20 cellular contexts compared by ENCODE assay signal in the genomic region with DNA sequence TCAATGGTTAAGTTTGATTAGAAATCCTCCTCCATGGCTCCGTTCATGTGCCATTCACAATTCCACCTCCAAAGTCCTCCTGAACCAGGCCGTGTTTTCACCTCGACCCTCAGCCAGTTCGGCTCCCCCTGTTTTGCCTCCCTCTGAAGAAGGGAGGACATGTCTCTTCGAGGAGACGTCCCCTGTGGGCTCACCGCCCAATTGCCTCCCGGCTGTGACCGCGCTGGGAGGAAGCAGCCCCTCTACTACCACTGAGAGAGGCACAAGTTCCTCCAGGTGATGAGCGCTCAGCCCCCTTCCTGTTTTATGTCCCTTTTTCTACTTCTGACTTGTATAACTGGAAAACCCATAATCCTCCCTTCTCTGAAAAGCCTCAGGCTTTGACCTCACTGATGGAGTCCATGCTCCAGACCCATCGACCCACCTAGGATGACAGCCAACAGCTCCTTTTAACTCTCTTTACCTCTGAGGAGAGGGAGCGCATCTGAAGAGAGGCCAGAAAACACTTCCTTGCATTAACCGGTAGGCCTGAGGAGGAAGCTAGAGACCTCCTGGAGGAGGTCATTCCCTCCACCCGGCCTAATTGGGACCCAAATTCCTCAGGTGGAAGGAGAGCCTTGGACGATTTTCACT. TPM values are rescaled to one million over a fixed set of nuclear protein-coding genes. Genes with fewer than 3 reads are reported as not detected.
DNase-seq lines count a peak whose midpoint lies in the region; ATAC-seq and TF ChIP-seq lines count a peak whose summit lies in the region.
"Had no signal": no experiment of that assay in that cellular context is flagged by ENCODE, and none has a peak within 500 bp of the region (broad histone marks: within the 10 kb centered on the region; RNA-seq: fewer than 3 reads in every experiment).

No MANE protein-coding gene starts in this region.

- CTCF ChIA-PET in activated CD8-positive, alpha-beta T cell treated with anti-CD3 and anti-CD28 coated beads for 36 hours (lab: Charles Lee): no interaction called here

- DNase-seq in ELF-1 (ENCODE audit: low read depth, low spot score): peak; percentile 85
- peak; percentile 21 for DNase-seq in MV-4-11 (lab: John Stamatoyannopoulos, UW)
- DNase-seq in mesenchymal stem cell: no peak
- no peak for DNase-seq in sigmoid colon
- DNase-seq in activated CD8-positive, alpha-beta T cell treated with anti-CD3 and anti-CD28 coated beads for 36 hours: no peak
- no peak for DNase-seq in SJCRH30
- no peak for DNase-seq in NCI-H510A treated with DMSO at 0.1 percent for 48 hours (lab: John Stamatoyannopoulos, UW)
- DNase-seq: activated CD4-positive, alpha-beta T cell treated with anti-CD3 and anti-CD28 coated beads, Interleukin-2, amount 10 ng/mL, durations not matched to agents 24 days and 14 days; brain microvascular endothelial cell; CD4-positive, alpha-beta T cell; GOT3; natural killer cell; NCI-H187 treated with DMSO at 0.1 percent for 48 hours; PC-3; psoas muscle; stimulated activated CD4-positive, alpha-beta T cell treated with anti-CD3 and anti-CD28 coated beads, Interleukin-12 subunit alpha, Interleukin-12 subunit beta, amount 100 ng/mL, for 4 hours; stimulated activated CD8-positive, alpha-beta memory T cell treated with anti-CD3 and anti-CD28 coated beads, Interleukin-4, amount 100 ng/mL, for 48 hours; substantia nigra had no signal

- H3K23ac ChIP-seq in mesenchymal stem cell (ENCODE audit: low read length in 2 of 2): no peak overlapping the region

- H3K36me3 ChIP-seq in mesenchymal stem cell (ENCODE audit: control insufficient read depth in 1 of 2, insufficient read depth in 2 of 2, low read depth in 1 of 2, low read length in 2 of 2) (peaks cover 0 to 4% of the 10 kb centered on the region in 2 experiments), sigmoid colon (no peaks in the 10 kb centered on the region), SJCRH30 (no peaks in the 10 kb centered on the region)
- H3K36me3 ChIP-seq: brain microvascular endothelial cell had no signal

- H4K8ac ChIP-seq in mesenchymal stem cell (ENCODE audit: low read length): peak overlapping the region; percentile 71

- H3K27ac Mint-ChIP-seq in activated CD8-positive, alpha-beta T cell treated with anti-CD3 and anti-CD28 coated beads for 36 hours: no peak overlapping the region
- H3K27ac Mint-ChIP-seq: activated CD4-positive, alpha-beta T cell treated with anti-CD3 and anti-CD28 coated beads, Interleukin-2, amount 10 ng/mL, durations not matched to agents 24 days and 14 days; CD4-positive, alpha-beta T cell; natural killer cell had no signal

- H3K14ac ChIP-seq in mesenchymal stem cell (ENCODE audit: low read length in 2 of 2): peak overlapping the region in 1 of 2 experiments; percentile 49

- peaks cover under 1% of the 10 kb centered on the region for H3K9me3 Mint-ChIP-seq in activated CD8-positive, alpha-beta T cell treated with anti-CD3 and anti-CD28 coated beads for 36 hours
- H3K9me3 Mint-ChIP-seq: CD4-positive, alpha-beta T cell; natural killer cell had no signal

- H3K4ac ChIP-seq in mesenchymal stem cell (ENCODE audit: low read depth in 1 of 2, low read length in 2 of 2): peak overlapping the region; percentile 79 to 82

- H3K18ac ChIP-seq in mesenchymal stem cell (ENCODE audit: low read depth in 1 of 2, low read length in 2 of 2): peak overlapping the region; percentile 31 to 72

- peaks cover 2% of the 10 kb centered on the region for H3K36me3 Mint-ChIP-seq in activated CD8-positive, alpha-beta T cell treated with anti-CD3 and anti-CD28 coated beads for 36 hours (ENCODE audit: low read depth)
- H3K36me3 Mint-ChIP-seq: natural killer cell had no signal

- no peak overlapping the region for H2BK5ac ChIP-seq in mesenchymal stem cell (ENCODE audit: low read depth, low read length, poor library complexity, severe bottlenecking)

- no peak for TF ChIP-seq CTCF in sigmoid colon (IDR thresholded peaks at IDR 0.05)
- TF ChIP-seq CTCF in activated CD8-positive, alpha-beta T cell treated with anti-CD3 and anti-CD28 coated beads for 36 hours (IDR thresholded peaks at IDR 0.05): no peak

- TF ChIP-seq POLR2A in sigmoid colon (IDR thresholded peaks at IDR 0.05): no peak

- ATAC-seq in HG03432 (IDR thresholded peaks at IDR 0.05; ENCODE audit: unreplicated experiment): no peak
- ATAC-seq in activated CD8-positive, alpha-beta T cell treated with anti-CD3 and anti-CD28 coated beads for 36 hours: no peak
- ATAC-seq: natural killer cell, PC-3 had no signal

- H3K27me3 Mint-ChIP-seq in activated CD8-positive, alpha-beta T cell treated with anti-CD3 and anti-CD28 coated beads for 36 hours: no peaks in the 10 kb centered on the region
- H3K27me3 Mint-ChIP-seq: activated CD4-positive, alpha-beta T cell treated with anti-CD3 and anti-CD28 coated beads, Interleukin-2, amount 10 ng/mL, durations not matched to agents 24 days and 14 days; CD4-positive, alpha-beta T cell had no signal

- H3K4me3 ChIP-seq in mesenchymal stem cell (ENCODE audit: insufficient read depth in 1 of 2, low read depth in 1 of 2, low read length in 2 of 2): no peak overlapping the region
- H3K4me3 ChIP-seq in sigmoid colon: no peak overlapping the region
- H3K4me3 ChIP-seq in SJCRH30: no peak overlapping the region
- H3K4me3 ChIP-seq: coronary artery, psoas muscle had no signal

- no peak overlapping the region for H3K4me2 ChIP-seq in mesenchymal stem cell (ENCODE audit: low read length, poor library complexity, severe bottlenecking)

- H3K9me3 ChIP-seq in mesenchymal stem cell (ENCODE audit: control insufficient read depth, low read length) (no peaks in the 10 kb centered on the region), sigmoid colon (no peaks in the 10 kb centered on the region), SJCRH30 (replicated peaks) (no peaks in the 10 kb centered on the region)
- H3K9me3 ChIP-seq: psoas muscle had no signal

- H3K4me1 Mint-ChIP-seq in activated CD8-positive, alpha-beta T cell treated with anti-CD3 and anti-CD28 coated beads for 36 hours (ENCODE audit: low read depth): peaks cover 9% of the 10 kb centered on the region

- no peak overlapping the region for H3K9ac ChIP-seq in mesenchymal stem cell (ENCODE audit: low read length)

- no peak for TF ChIP-seq EP300 in sigmoid colon (IDR thresholded peaks at IDR 0.05)

- no peak overlapping the region for H3K4me3 Mint-ChIP-seq in activated CD8-positive, alpha-beta T cell treated with anti-CD3 and anti-CD28 coated beads for 36 hours
- H3K4me3 Mint-ChIP-seq: activated CD4-positive, alpha-beta T cell treated with anti-CD3 and anti-CD28 coated beads, Interleukin-2, amount 10 ng/mL, durations not matched to agents 24 days and 14 days; CD4-positive, alpha-beta T cell; natural killer cell had no signal

- H3K79me1 ChIP-seq in mesenchymal stem cell (replicated peaks; ENCODE audit: low read length, poor library complexity, severe bottlenecking): peaks cover 16% of the 10 kb centered on the region

- H2AK5ac ChIP-seq in mesenchymal stem cell (ENCODE audit: low read length, severe bottlenecking): no peak overlapping the region

- H3K27ac ChIP-seq in mesenchymal stem cell (ENCODE audit: low read length, poor library complexity, severe bottlenecking) (no peak overlapping the region), sigmoid colon (peak overlapping the region in 3 of 4 donors; percentile 73 to 90 (median 84)), SJCRH30 (no peak overlapping the region)
- H3K27ac ChIP-seq: brain microvascular endothelial cell, psoas muscle had no signal

- peak overlapping the region; percentile 81 for H4K91ac ChIP-seq in mesenchymal stem cell (ENCODE audit: low read length)

- H2BK15ac ChIP-seq in mesenchymal stem cell (ENCODE audit: low read depth, poor library complexity, severe bottlenecking): no peak overlapping the region

- H2BK120ac ChIP-seq in mesenchymal stem cell (ENCODE audit: low read depth, low read length): no peak overlapping the region

- intact Hi-C loops in sigmoid colon (cut with DNase I): loop anchor here (2.0 to 10.0 kb wide), 2 partner anchors 73 to 563 kb away; no protein-coding TSS in a partner anchor
- intact Hi-C loops in activated CD8-positive, alpha-beta T cell treated with anti-CD3 and anti-CD28 coated beads for 36 hours (cut with micrococcal nuclease): no loop called here

- H3K27me3 ChIP-seq in mesenchymal stem cell (ENCODE audit: control insufficient read depth in 1 of 2, insufficient read depth in 1 of 2, low read length in 2 of 2) (no peaks in the 10 kb centered on the region), sigmoid colon (no peaks in the 10 kb centered on the region), SJCRH30 (no peaks in the 10 kb centered on the region)
- H3K27me3 ChIP-seq: brain microvascular endothelial cell had no signal

- H2AFZ ChIP-seq in mesenchymal stem cell (ENCODE audit: low read depth, low read length): no peak overlapping the region

- H2BK12ac ChIP-seq in mesenchymal stem cell (ENCODE audit: low read length in 2 of 2): peak overlapping the region; percentile 75 to 94

- H3K4me1 ChIP-seq in mesenchymal stem cell (ENCODE audit: control insufficient read depth, insufficient read depth, low read depth, low read length): no peaks in the 10 kb centered on the region
- peaks cover 0 to 51% (median 27%) of the 10 kb centered on the region in 4 donors for H3K4me1 ChIP-seq in sigmoid colon
- no peaks in the 10 kb centered on the region for H3K4me1 ChIP-seq in SJCRH30

- 74% methylated on average over 16 of the region's 16 CpGs for WGBS in mesenchymal stem cell
- 91 to 93% methylated on average over 16 of the region's 16 CpGs for WGBS in sigmoid colon, 2 donors

- POLR2A ChIA-PET in activated CD8-positive, alpha-beta T cell treated with anti-CD3 and anti-CD28 coated beads for 36 hours (lab: Charles Lee): no interaction called here

RNA-seq across cellular contexts. Expression of a gene that starts 4.7 kb away (rescaled TPM):
- 4.4 TPM for polyA plus RNA-seq in mesenchymal stem cell (2013, experiment 1 of 2)
- 4.3 TPM for polyA plus RNA-seq in mesenchymal stem cell (2013, experiment 2 of 2)
- 10 to 100 TPM in 1 of 4 donors, 1 to 10 TPM in 3; 7.4 to 13.0 (median 8.8) TPM for total RNA-seq in sigmoid colon
- 1 to 10 TPM; 2.4 to 3.6 (median 2.8) TPM for polyA plus RNA-seq in sigmoid colon
- total RNA-seq in activated CD8-positive, alpha-beta T cell treated with anti-CD3 and anti-CD28 coated beads for 36 hours: 1 to 10 TPM; 2.1 to 2.6 TPM
- total RNA-seq in SJCRH30 (2014; rRNA removed; shearing (Covaris generic)): 7.7 and 8.2 TPM in 2 replicates

Comparison
In these comparisons a context has a peak if more than half of its experiments do, and no peak if none do; other contexts are left out.
1. DNase-seq: peak in ELF-1 (single experiment) and MV-4-11 (single experiment); none in mesenchymal stem cell (single experiment), sigmoid colon (single experiment), activated CD8-positive, alpha-beta T cell treated with anti-CD3 and anti-CD28 coated beads for 36 hours (single experiment), SJCRH30 (0 of 2) and NCI-H510A treated with DMSO at 0.1 percent for 48 hours (single experiment).
2. H3K27ac ChIP-seq: peak in sigmoid colon (3 of 4); none in mesenchymal stem cell (single experiment) and SJCRH30 (single experiment).